19 cellular contexts compared by ENCODE assay signal in genomic region chr1:3731543-3731942, GRCh38. TPM values are rescaled to one million over a fixed set of nuclear protein-coding genes. Genes with fewer than 3 reads are reported as not detected.
"Had no signal": no experiment of that assay in that cellular context is flagged by ENCODE, and none has a peak within 500 bp of the region (broad histone marks: within the 10 kb centered on the region; RNA-seq: fewer than 3 reads in every experiment).

No MANE protein-coding gene starts in this region.

- H3K4me1 ChIP-seq: parathyroid adenoma, transverse colon had no signal

- H3K36me3 Mint-ChIP-seq: natural killer cell had no signal

- H3K27ac ChIP-seq: brain microvascular endothelial cell, epithelial cell of prostate, parathyroid adenoma, transverse colon had no signal

- H3K27ac Mint-ChIP-seq: activated naive CD8-positive, alpha-beta T cell; dendritic cell treated with granulocyte-macrophage colony-stimulating factor and Interleukin-4, amounts not matched to agents 40 ng/mL and 50 ng/mL, for 4 days; effector memory CD8-positive, alpha-beta T cell; natural killer cell; stimulated activated naive B cell treated with anti-CD40 and anti-IgM and Interleukin-4, amounts not matched to agents 10 μg/mL and 1 μg/mL and 100 μg/mL, for 72 hours; T-helper 1 cell treated with Interleukin-12 subunit alpha and Interleukin-12 subunit beta and Interleukin-4 antibody, amounts not matched to agents 30 μg/mL and 1 μg/mL, for 36 hours had no signal

- H3K4me3 Mint-ChIP-seq: activated naive CD8-positive, alpha-beta T cell; activated T-cell treated with anti-CD3 and anti-CD28 coated beads, Interleukin-2, amount 50 U/mL, for 4 hours; dendritic cell treated with granulocyte-macrophage colony-stimulating factor and Interleukin-4, amounts not matched to agents 40 ng/mL and 50 ng/mL, for 4 days; effector memory CD8-positive, alpha-beta T cell; natural killer cell; stimulated activated naive B cell treated with anti-CD40 and anti-IgM and Interleukin-4, amounts not matched to agents 10 μg/mL and 1 μg/mL and 100 μg/mL, for 72 hours; T-helper 1 cell treated with Interleukin-12 subunit alpha and Interleukin-12 subunit beta and Interleukin-4 antibody, amounts not matched to agents 30 μg/mL and 1 μg/mL, for 36 hours had no signal

- H3K9ac ChIP-seq: parathyroid adenoma had no signal

- H3K9me3 ChIP-seq: mucosa of descending colon, transverse colon had no signal

- H3K4me3 ChIP-seq: mucosa of descending colon, transverse colon had no signal

- H3K36me3 ChIP-seq: brain microvascular endothelial cell, transverse colon had no signal

- H3K27me3 Mint-ChIP-seq: activated naive CD8-positive, alpha-beta T cell had no signal

- DNase-seq: activated effector memory CD4-positive, alpha-beta T cell treated with anti-CD3 and anti-CD28 coated beads, Interleukin-2, amount 50 U/mL, for 16 hours; activated T-cell treated with anti-CD3 and anti-CD28 coated beads, Interleukin-2, amount 50 U/mL, for 4 hours; brain microvascular endothelial cell; effector memory CD8-positive, alpha-beta T cell; mucosa of descending colon; natural killer cell; right cardiac atrium; stimulated activated CD4-positive, alpha-beta T cell treated with anti-CD3 and anti-CD28 coated beads, Interleukin-2, amount 100 ng/mL, for 24 hours; stimulated activated naive B cell treated with anti-CD40 and anti-IgM and Interleukin-4, amounts not matched to agents 10 μg/mL and 1 μg/mL and 100 μg/mL, for 72 hours; transverse colon had no signal

- H3K9me3 Mint-ChIP-seq: activated T-cell treated with anti-CD3 and anti-CD28 coated beads, Interleukin-2, amount 50 U/mL, for 4 hours; dendritic cell treated with granulocyte-macrophage colony-stimulating factor and Interleukin-4, amounts not matched to agents 40 ng/mL and 50 ng/mL, for 4 days; effector memory CD8-positive, alpha-beta T cell; natural killer cell; stimulated activated naive B cell treated with anti-CD40 and anti-IgM and Interleukin-4, amounts not matched to agents 10 μg/mL and 1 μg/mL and 100 μg/mL, for 72 hours; T-helper 1 cell treated with Interleukin-12 subunit alpha and Interleukin-12 subunit beta and Interleukin-4 antibody, amounts not matched to agents 30 μg/mL and 1 μg/mL, for 36 hours had no signal

- ATAC-seq: activated CD4-positive, CD25-positive, alpha-beta regulatory T cell treated with anti-CD3 and anti-CD28 coated beads, Interleukin-2, amount 50 U/mL, for 24 hours; activated T-cell treated with anti-CD3 and anti-CD28 coated beads, Interleukin-2, amount 50 U/mL, for 4 hours; effector memory CD8-positive, alpha-beta T cell; mucosa of descending colon; natural killer cell; SK-N-SH treated with all-trans-retinoic acid at 6 μM for 48 hours; stimulated activated naive B cell treated with anti-CD40 and anti-IgM and Interleukin-4, amounts not matched to agents 10 μg/mL and 1 μg/mL and 100 μg/mL, for 72 hours had no signal

- H3K4me1 Mint-ChIP-seq: natural killer cell; stimulated activated naive B cell treated with anti-CD40 and anti-IgM and Interleukin-4, amounts not matched to agents 10 μg/mL and 1 μg/mL and 100 μg/mL, for 72 hours had no signal

RNA-seq across cellular contexts. Expression of gene CCDC27, which starts 20.7 kb away (rescaled TPM):
- total RNA-seq: activated T-cell treated with anti-CD3 and anti-CD28 coated beads, Interleukin-2, amount 50 U/mL, for 4 hours; lung microvascular endothelial cell; mucosa of descending colon; natural killer cell; subcutaneous adipose tissue; transverse colon had no signal
- polyA plus RNA-seq: right cardiac atrium had no signal

RNA-seq across cellular contexts. Expression of gene SMIM1, which starts 41.0 kb away (rescaled TPM):
- total RNA-seq: transverse colon had no signal
